Comparison of ENCODE assay signal across 13 cellular contexts in the genomic region with DNA sequence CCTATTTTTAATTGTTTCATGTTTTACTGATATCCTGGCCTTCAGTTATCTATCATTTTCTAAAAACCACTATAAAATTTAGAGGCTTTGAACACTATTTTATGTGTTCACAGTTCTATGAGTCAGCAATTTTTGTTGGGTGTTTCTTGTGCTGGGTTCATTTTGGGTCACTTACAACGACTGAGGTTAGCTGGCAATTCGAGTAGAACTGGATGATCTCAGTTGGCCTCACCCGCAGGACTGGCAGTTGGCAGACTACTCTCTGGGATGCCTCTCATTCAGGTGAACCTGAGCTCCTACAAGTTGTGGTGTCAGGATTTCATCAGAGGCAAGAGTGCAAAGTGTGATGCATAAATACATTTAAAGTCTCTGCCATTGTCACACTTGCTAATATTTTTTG.
DNase-seq lines count a peak whose midpoint lies in the region; ATAC-seq, FAIRE-seq and TF ChIP-seq lines count a peak whose summit lies in the region.
"Had no signal": no experiment of that assay in that cellular context is flagged by ENCODE, and none has a peak within 500 bp of the region (broad histone marks: within the 10 kb centered on the region; RNA-seq: fewer than 3 reads in every experiment).

No MANE protein-coding gene starts in this region.

- RAD21 ChIA-PET in HCT116 (lab: Charles Lee; ENCODE audit: low non-redundant PET in 1 of 2, low total read pairs in 2 of 2, uncharacterized antibody in 2 of 2, unreplicated experiment in 2 of 2) = no interaction called here

- peak overlapping the region; percentile 76 for H2AFZ ChIP-seq in HCT116 (ENCODE audit: low read depth, low read length, poor library complexity, severe bottlenecking)

- H3K4me1 ChIP-seq in HCT116 (ENCODE audit: control insufficient read depth in 1 of 2, insufficient read depth in 2 of 2, low read length in 2 of 2) (peaks cover 0 to 25% of the 10 kb centered on the region in 2 experiments; a peak in 2 of 4 replicates), skeletal muscle satellite cell (ENCODE audit: control insufficient read depth, insufficient read depth, low read length) (peaks cover 29% of the 10 kb centered on the region)

- POLR2A ChIA-PET in HCT116 (lab: Charles Lee) = no interaction called here

- H3K4me3 ChIP-seq in HCT116 (replicated peaks in 1 of 2; ENCODE audit: low read depth in 1 of 2, low read length in 2 of 2) (no peak overlapping the region), SK-N-MC (no peak overlapping the region), skeletal muscle satellite cell (ENCODE audit: low read length) (no peak overlapping the region)
- H3K4me3 ChIP-seq: smooth muscle cell had no signal

- ATAC-seq in HCT116 = no peak
- ATAC-seq: activated CD4-positive, alpha-beta T cell treated with anti-CD3 and anti-CD28 coated beads for 36 hours; activated naive CD8-positive, alpha-beta T cell treated with anti-CD3 and anti-CD28 coated beads, Interleukin-2, amount 50 U/mL, for 24 hours; T-helper 17 cell had no signal

- no peak for DNase-seq in HCT116 (ENCODE audit: low read depth, low spot score)
- DNase-seq in SK-N-MC (ENCODE audit: low read depth, low spot score) = no peak
- peak; percentile 64 for DNase-seq in fibroblast of peridontal ligament (ENCODE audit: extremely low read depth)
- no peak for DNase-seq in NCI-H2196 treated with DMSO at 0.1 percent for 48 hours (lab: John Stamatoyannopoulos, UW; ENCODE audit: unreplicated experiment)
- DNase-seq in NCI-H1930 (lab: John Stamatoyannopoulos, UW) = no peak
- no peak for DNase-seq in frontal cortex (ENCODE audit: low spot score in 2 of 2)
- DNase-seq: activated CD4-positive, alpha-beta T cell treated with anti-CD3 and anti-CD28 coated beads for 36 hours; activated naive CD8-positive, alpha-beta T cell treated with anti-CD3 and anti-CD28 coated beads, Interleukin-2, amount 50 U/mL, for 24 hours; activated T-cell treated with anti-CD3 and anti-CD28 coated beads, Interleukin-2, amount 50 U/mL, for 24 hours; substantia nigra; T-helper 17 cell had no signal

- no peak overlapping the region for H3K27ac ChIP-seq in HCT116 (ENCODE audit: low read depth, low read length)
- peak overlapping the region; percentile 56; the same call in 1 of the 2 replicates for H3K27ac ChIP-seq in SK-N-MC

- H3K27me3 ChIP-seq in HCT116 (ENCODE audit: insufficient read depth, low read length) = no peaks in the 10 kb centered on the region
- H3K27me3 ChIP-seq in skeletal muscle satellite cell (ENCODE audit: control insufficient read depth, insufficient read depth, low read length) = no peaks in the 10 kb centered on the region

- CTCF ChIA-PET in HCT116 (lab: Charles Lee) = no interaction called here

- H3K9ac ChIP-seq in HCT116 (ENCODE audit: low read length) = no peak overlapping the region
- H3K9ac ChIP-seq in SK-N-MC (ENCODE audit: insufficient read length) = peak overlapping the region; percentile 49
- H3K9ac ChIP-seq in skeletal muscle satellite cell (ENCODE audit: low read depth, low read length) = peak overlapping the region; percentile 49

- peak overlapping the region; percentile 24 for H3K4me2 ChIP-seq in HCT116 (ENCODE audit: low read length)
- H3K4me2 ChIP-seq in skeletal muscle satellite cell (ENCODE audit: low read length) = no peak overlapping the region
- H3K4me2 ChIP-seq: smooth muscle cell had no signal

- no TSS peak for BruUV-seq in HCT116 (replicated peaks; lab: Mats Ljungman, UMichigan)

- intact Hi-C loops in HCT116 (cut with micrococcal nuclease) = loop anchor here (10.0 kb wide), 1 partner anchor 552 kb away; no protein-coding TSS in a partner anchor

- H3K36me3 ChIP-seq in HCT116 (ENCODE audit: control insufficient read depth in 1 of 2, insufficient read depth in 2 of 2, low read length in 2 of 2) = no peaks in the 10 kb centered on the region
- no peaks in the 10 kb centered on the region for H3K36me3 ChIP-seq in SK-N-MC (ENCODE audit: insufficient read depth, low read length)
- no peaks in the 10 kb centered on the region for H3K36me3 ChIP-seq in skeletal muscle satellite cell (ENCODE audit: insufficient read depth, low read length)

- no peak for TF ChIP-seq RAD21 in HCT116 (IDR thresholded peaks at IDR 0.05; ENCODE audit: low read depth)

- no peak for TF ChIP-seq POLR2A in HCT116 (IDR thresholded peaks at IDR 0.05; ENCODE audit: borderline replicate concordance, extremely low read depth, insufficient read depth, insufficient read length)

- no peaks in the 10 kb centered on the region for H3K79me2 ChIP-seq in HCT116 (ENCODE audit: insufficient read depth, low read length)

- H3K9me3 ChIP-seq in HCT116 (ENCODE audit: control insufficient read depth in 1 of 2, insufficient read depth in 1 of 2, low read depth in 1 of 2, low read length in 2 of 2) (no peaks in the 10 kb centered on the region), SK-N-MC (ENCODE audit: low read depth, low read length) (no peaks in the 10 kb centered on the region), skeletal muscle satellite cell (replicated peaks; ENCODE audit: low read length) (no peaks in the 10 kb centered on the region)

- no peak for FAIRE-seq in frontal cortex (lab: Jason Lieb, UNC)

- no peak for TF ChIP-seq CTCF in HCT116 (IDR thresholded peaks at IDR 0.05 in 2 of 3, conservative IDR thresholded peaks at IDR 0.05 in 1 of 3; ENCODE audit: borderline replicate concordance in 1 of 3, insufficient read depth in 1 of 3, low read depth in 2 of 3, low read length in 2 of 3)

- H3K9me2 ChIP-seq in HCT116 (ENCODE audit: insufficient read depth) = no peaks in the 10 kb centered on the region

- H4K20me1 ChIP-seq in HCT116 (ENCODE audit: insufficient read depth) = no peaks in the 10 kb centered on the region

TF ChIP-seq in HCT116, 20 proteins besides CTCF, POLR2A, EP300 and RAD21:
- no peak for TF ChIP-seq JUND (IDR thresholded peaks at IDR 0.05)
- no peak for TF ChIP-seq ZFX (IDR thresholded peaks at IDR 0.05)
- no peak for TF ChIP-seq SRF (IDR thresholded peaks at IDR 0.05; ENCODE audit: low read depth)
- TF ChIP-seq CEBPB (IDR thresholded peaks at IDR 0.05; ENCODE audit: low read depth) = no peak
- no peak for TF ChIP-seq ZBTB33 (IDR thresholded peaks at IDR 0.05; ENCODE audit: extremely low read depth, insufficient replicate concordance, low read length)
- no peak for TF ChIP-seq EGR1 (IDR thresholded peaks at IDR 0.05; ENCODE audit: low read depth)
- no peak for TF ChIP-seq MAX (IDR thresholded peaks at IDR 0.05)
- TF ChIP-seq EZH2 (IDR thresholded peaks at IDR 0.05) = no peak
- TF ChIP-seq FOSL1 (IDR thresholded peaks at IDR 0.05; ENCODE audit: low read depth) = no peak
- no peak for TF ChIP-seq POLR2AphosphoS5 (IDR thresholded peaks at IDR 0.05; ENCODE audit: low read depth, low read length)
- TF ChIP-seq, protein P1, sequence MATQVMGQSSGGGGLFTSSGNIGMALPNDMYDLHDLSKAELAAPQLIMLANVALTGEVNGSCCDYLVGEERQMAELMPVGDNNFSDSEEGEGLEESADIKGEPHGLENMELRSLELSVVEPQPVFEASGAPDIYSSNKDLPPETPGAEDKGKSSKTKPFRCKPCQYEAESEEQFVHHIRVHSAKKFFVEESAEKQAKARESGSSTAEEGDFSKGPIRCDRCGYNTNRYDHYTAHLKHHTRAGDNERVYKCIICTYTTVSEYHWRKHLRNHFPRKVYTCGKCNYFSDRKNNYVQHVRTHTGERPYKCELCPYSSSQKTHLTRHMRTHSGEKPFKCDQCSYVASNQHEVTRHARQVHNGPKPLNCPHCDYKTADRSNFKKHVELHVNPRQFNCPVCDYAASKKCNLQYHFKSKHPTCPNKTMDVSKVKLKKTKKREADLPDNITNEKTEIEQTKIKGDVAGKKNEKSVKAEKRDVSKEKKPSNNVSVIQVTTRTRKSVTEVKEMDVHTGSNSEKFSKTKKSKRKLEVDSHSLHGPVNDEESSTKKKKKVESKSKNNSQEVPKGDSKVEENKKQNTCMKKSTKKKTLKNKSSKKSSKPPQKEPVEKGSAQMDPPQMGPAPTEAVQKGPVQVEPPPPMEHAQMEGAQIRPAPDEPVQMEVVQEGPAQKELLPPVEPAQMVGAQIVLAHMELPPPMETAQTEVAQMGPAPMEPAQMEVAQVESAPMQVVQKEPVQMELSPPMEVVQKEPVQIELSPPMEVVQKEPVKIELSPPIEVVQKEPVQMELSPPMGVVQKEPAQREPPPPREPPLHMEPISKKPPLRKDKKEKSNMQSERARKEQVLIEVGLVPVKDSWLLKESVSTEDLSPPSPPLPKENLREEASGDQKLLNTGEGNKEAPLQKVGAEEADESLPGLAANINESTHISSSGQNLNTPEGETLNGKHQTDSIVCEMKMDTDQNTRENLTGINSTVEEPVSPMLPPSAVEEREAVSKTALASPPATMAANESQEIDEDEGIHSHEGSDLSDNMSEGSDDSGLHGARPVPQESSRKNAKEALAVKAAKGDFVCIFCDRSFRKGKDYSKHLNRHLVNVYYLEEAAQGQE (IDR thresholded peaks at IDR 0.05; ENCODE audit: low read depth) = no peak
- TF ChIP-seq SP1 (IDR thresholded peaks at IDR 0.05; ENCODE audit: low read depth) = no peak
- no peak for TF ChIP-seq ATF3 (IDR thresholded peaks at IDR 0.05)
- TF ChIP-seq YY1 (IDR thresholded peaks at IDR 0.05; ENCODE audit: extremely low read depth, insufficient replicate concordance, low read depth, low read length) = no peak
